ENCODE assay signal across 9 cellular contexts in genomic region chr1:153608742-153609584, GRCh38. TPM values are rescaled to one million over a fixed set of nuclear protein-coding genes. Genes with fewer than 3 reads are reported as not detected.
DNase-seq lines count a peak whose midpoint lies in the region; ATAC-seq, FAIRE-seq and TF ChIP-seq lines count a peak whose summit lies in the region.
"Had no signal": no experiment of that assay in that cellular context is flagged by ENCODE, and none has a peak within 500 bp of the region (broad histone marks: within the 10 kb centered on the region; RNA-seq: fewer than 3 reads in every experiment).

No MANE protein-coding gene starts in this region.

- 5% methylated on average over 16 of the region's 19 CpGs for WGBS in A549 (ENCODE audit: missing lambda C conversion rate)
- WGBS in liver, result 14% methylated on average over 19 of the region's 19 CpGs

- peak overlapping the region; percentile 61 to 94 for H3K9ac ChIP-seq in liver (ENCODE audit: low read depth in 1 of 2, low read length in 2 of 2)

- peak overlapping the region; percentile 96 for H3K4me2 ChIP-seq in A549

- TF ChIP-seq CTCF in A549 (IDR thresholded peaks at IDR 0.05) (no peak), liver (IDR thresholded peaks at IDR 0.05; ENCODE audit: low read depth, low read length, missing input control) (no peak)

- H3K9me3 Mint-ChIP-seq in activated T-cell treated with anti-CD3 and anti-CD28 coated beads, Interleukin-2, amount 50 U/mL, for 24 hours, result no peaks in the 10 kb centered on the region

- no peak overlapping the region for H3K27ac Mint-ChIP-seq in activated T-cell treated with anti-CD3 and anti-CD28 coated beads, Interleukin-2, amount 50 U/mL, for 24 hours

- H3K27me3 Mint-ChIP-seq in activated T-cell treated with anti-CD3 and anti-CD28 coated beads, Interleukin-2, amount 50 U/mL, for 24 hours, result no peaks in the 10 kb centered on the region

- H3K9me3 ChIP-seq in A549, result no peaks in the 10 kb centered on the region
- H3K9me3 ChIP-seq in liver (ENCODE audit: control insufficient read depth in 4 of 4, low read length in 3 of 4), result no peaks in the 10 kb centered on the region

- CTCF ChIA-PET in A549 (lab: Yijun Ruan, JAX), result interaction anchor here (1.3 to 7.9 kb wide), 5 partner anchors 18 to 98 kb away, joined by 3 to 57 read pairs (median 7); partner anchors contain the start of genes S100A1 and S100A13

- no peak; a peak in 1 of 5 replicates for TF ChIP-seq EP300 in A549 (IDR thresholded peaks at IDR 0.05)

- TF ChIP-seq POLR2A in A549 (IDR thresholded peaks at IDR 0.05; ENCODE audit: low read length), result peak; percentile 46; the same call in 1 of the 2 replicates

- H3K4me3 Mint-ChIP-seq in activated T-cell treated with anti-CD3 and anti-CD28 coated beads, Interleukin-2, amount 50 U/mL, for 24 hours, result no peak overlapping the region

- no peaks in the 10 kb centered on the region for H3K27me3 ChIP-seq in liver (ENCODE audit: control insufficient read depth in 4 of 4, insufficient read depth in 4 of 4, low read length in 3 of 4)

- TF ChIP-seq RAD21 in A549 (conservative IDR thresholded peaks at IDR 0.05 in 1 of 2, IDR thresholded peaks at IDR 0.05 in 1 of 2) (no peak; a peak in 1 of 5 replicates), liver (IDR thresholded peaks at IDR 0.05) (peak; percentile 17 to 52)

- H3K4me1 ChIP-seq in A549, result peaks cover 44% of the 10 kb centered on the region
- peaks cover 12 to 42% (median 31%) of the 10 kb centered on the region in 4 donors for H3K4me1 ChIP-seq in liver (ENCODE audit: control insufficient read depth in 4 of 4, insufficient read depth in 4 of 4, low read length in 3 of 4)

- no peaks in the 10 kb centered on the region for H3K4me1 Mint-ChIP-seq in activated T-cell treated with anti-CD3 and anti-CD28 coated beads, Interleukin-2, amount 50 U/mL, for 24 hours (ENCODE audit: low read depth)

- peaks cover 0 to 10% (median 5%) of the 10 kb centered on the region in 4 donors for H3K36me3 ChIP-seq in liver (ENCODE audit: control insufficient read depth in 4 of 4, insufficient read depth in 3 of 4, low read depth in 1 of 4, low read length in 3 of 4)

- POLR2A ChIA-PET in A549 (lab: Yijun Ruan, JAX), result interaction anchor here (0.6 to 4.7 kb wide), 5 partner anchors 18 to 67 kb away, joined by 3 to 39 read pairs (median 6); partner anchors contain the start of genes CHTOP and S100A13

- H3K27ac ChIP-seq in A549 (peak overlapping the region; percentile 91 to 96), liver (ENCODE audit: low read depth in 1 of 2, low read length in 2 of 2) (peak overlapping the region; percentile 94 to 99), temporal lobe (ENCODE audit: low read depth, low read length) (peak overlapping the region; percentile 89)

- FAIRE-seq in A549 (lab: Jason Lieb, UNC), result no peak

- ATAC-seq in A549, result peak; percentile 73 to 82
- no peak for ATAC-seq in HG03139 (IDR thresholded peaks at IDR 0.05; ENCODE audit: unreplicated experiment)

- H3K4me3 ChIP-seq in A549 (peak overlapping the region; percentile 45), liver (ENCODE audit: low read depth in 1 of 3, low read length in 3 of 3) (peak overlapping the region; percentile 21 to 62 (median 51))

- no peaks in the 10 kb centered on the region for H3K36me3 Mint-ChIP-seq in activated T-cell treated with anti-CD3 and anti-CD28 coated beads, Interleukin-2, amount 50 U/mL, for 24 hours (ENCODE audit: low read depth)

- DNase-seq in A549 (ENCODE audit: low read depth in 1 of 2, low spot score in 1 of 2) (peak; percentile 88 to 98), NCI-H460 (ENCODE audit: extremely low read depth, low read depth) (peak; percentile 95), dermis microvascular lymphatic vessel endothelial cell (ENCODE audit: low read depth in 2 of 2) (peak; percentile 98 to 99), NCI-H2171 treated with DMSO at 0.1 percent for 48 hours (lab: John Stamatoyannopoulos, UW) (no peak)
- no peak for DNase-seq in activated T-cell treated with anti-CD3 and anti-CD28 coated beads, Interleukin-2, amount 50 U/mL, for 24 hours
- DNase-seq: DND-41 had no signal

TF ChIP-seq in A549, 52 proteins besides CTCF, POLR2A, EP300 and RAD21 (continues in another document):
- TF ChIP-seq EHF (CRISPR knock-in tag; IDR thresholded peaks at IDR 0.05) (no peak), GATA3 (IDR thresholded peaks at IDR 0.05; ENCODE audit: borderline replicate concordance) (0 out of 2 replicates have a peak, but pooled peaks have one; percentile 13)

TF ChIP-seq in liver, 16 proteins besides CTCF, POLR2A, EP300 and RAD21 (continues in another document):
- TF ChIP-seq NR2F2 (IDR thresholded peaks at IDR 0.05), result no peak
- TF ChIP-seq HNF4A (conservative IDR thresholded peaks at IDR 0.05), result peak; percentile 91 to 94
- peak; percentile 89 for TF ChIP-seq YY1 (IDR thresholded peaks at IDR 0.05)
- TF ChIP-seq HNF4G (IDR thresholded peaks at IDR 0.05), result peak; percentile 84
- peak; percentile 73 for TF ChIP-seq TAF1 (conservative IDR thresholded peaks at IDR 0.05)

RNA-seq across cellular contexts. Expression of gene S100A16, which starts 4.0 kb away (rescaled TPM):
- polyA plus RNA-seq in A549 (2011; rRNA removed) (270 and 294 TPM in 2 replicates), A549 (2017; fragmentation: RNase III; extraction: RNeasy Plus Mini Kit Qiagen cat#74134 plus additional on column Dnase treatment) (259 to 298 TPM (median 290 TPM) in 3 replicates), liver (100 to 1,000 TPM; 110 to 142 TPM)
- polyA plus RNA-seq in A549 (2012; cell fraction: cytosol; rRNA removed), result 423 and 469 TPM in 2 replicates
- polyA plus RNA-seq in A549 (2012; cell fraction: nucleus; rRNA removed), result 222 and 228 TPM in 2 replicates
- polyA minus RNA-seq in A549 (2011; rRNA and poly(A)+ RNA removed), result 146 and 182 TPM in 2 replicates
- total RNA-seq in NCI-H460 (2014; rRNA removed; shearing (Covaris generic)), result 96.5 and 101 TPM in 2 replicates
- polyA plus RNA-seq in NCI-H460 (2014; cell fraction: nucleus; rRNA removed), result 19.5 and 31.7 TPM in 2 replicates
- total RNA-seq in dermis microvascular lymphatic vessel endothelial cell (429 and 594 TPM in 2 replicates), liver (10 to 100 TPM; 27.3 to 53.6 TPM), temporal lobe (12.8 TPM)

RNA-seq across cellular contexts. Expression of gene S100A14, which starts 7.2 kb away (rescaled TPM):
- polyA plus RNA-seq in A549 (2011; rRNA removed) (0.21 and 0.65 TPM in 2 replicates), A549 (2017; fragmentation: RNase III; extraction: RNeasy Plus Mini Kit Qiagen cat#74134 plus additional on column Dnase treatment) (0.16 to 0.21 TPM (median 0.21 TPM) in 3 replicates), liver (1 to 10 TPM; 2.3 to 4.3 TPM)
- 0.16 TPM in 2 replicates for polyA plus RNA-seq in A549 (2012; cell fraction: cytosol; rRNA removed)
- 0.27 and 0.65 TPM in 2 replicates for polyA plus RNA-seq in A549 (2012; cell fraction: nucleus; rRNA removed)
- 0.34 TPM in 1 of 2 replicates, not detected in the other for polyA minus RNA-seq in A549 (2011; rRNA and poly(A)+ RNA removed)
- total RNA-seq in NCI-H460 (2014; rRNA removed; shearing (Covaris generic)), result not detected in 2 replicates
- not detected in 2 replicates for polyA plus RNA-seq in NCI-H460 (2014; cell fraction: nucleus; rRNA removed)
- total RNA-seq in dermis microvascular lymphatic vessel endothelial cell (0.13 and 0.51 TPM in 2 replicates), liver (1 to 10 TPM; 1.7 to 4.4 TPM), temporal lobe (0.25 TPM)

RNA-seq across cellular contexts. Expression of gene S100A13, which starts 18.3 kb away (rescaled TPM):
- 98.9 and 113 TPM in 2 replicates for polyA plus RNA-seq in A549 (2011; rRNA removed)
- polyA plus RNA-seq in A549 (2012; cell fraction: cytosol; rRNA removed), result 133 and 151 TPM in 2 replicates
- 59.8 and 69.0 TPM in 2 replicates for polyA plus RNA-seq in A549 (2012; cell fraction: nucleus; rRNA removed)
- polyA plus RNA-seq in A549 (2017; fragmentation: RNase III; extraction: RNeasy Plus Mini Kit Qiagen cat#74134 plus additional on column Dnase treatment), result 107 to 146 TPM (median 129 TPM) in 3 replicates
- polyA minus RNA-seq in A549 (2011; rRNA and poly(A)+ RNA removed), result 31.6 and 46.7 TPM in 2 replicates
- 74.4 and 99.7 TPM in 2 replicates for total RNA-seq in NCI-H460 (2014; rRNA removed; shearing (Covaris generic))
- polyA plus RNA-seq in NCI-H460 (2014; cell fraction: nucleus; rRNA removed), result 49.8 and 64.3 TPM in 2 replicates
- 124 and 129 TPM in 2 replicates for total RNA-seq in dermis microvascular lymphatic vessel endothelial cell
- total RNA-seq in liver, result 10 to 100 TPM in 1 of 2 donors, 1 to 10 TPM in 1; 5.3 to 10.8 TPM
- polyA plus RNA-seq in liver, result 10 to 100 TPM; 20.5 to 23.0 TPM
- total RNA-seq in temporal lobe, result 14.0 TPM

RNA-seq across cellular contexts. Expression of gene S100A1, which starts 19.3 kb away (rescaled TPM):
- 0.52 and 0.59 TPM in 2 replicates for polyA plus RNA-seq in A549 (2011; rRNA removed)
- 1.1 and 1.4 TPM in 2 replicates for polyA plus RNA-seq in A549 (2012; cell fraction: cytosol; rRNA removed)
- 0.22 and 0.41 TPM in 2 replicates for polyA plus RNA-seq in A549 (2012; cell fraction: nucleus; rRNA removed)
- 0.67 to 0.97 TPM (median 0.88 TPM) in 3 replicates for polyA plus RNA-seq in A549 (2017; fragmentation: RNase III; extraction: RNeasy Plus Mini Kit Qiagen cat#74134 plus additional on column Dnase treatment)
- polyA minus RNA-seq in A549 (2011; rRNA and poly(A)+ RNA removed), result not detected in 2 replicates
- not detected in 2 replicates for total RNA-seq in NCI-H460 (2014; rRNA removed; shearing (Covaris generic))
- polyA plus RNA-seq in NCI-H460 (2014; cell fraction: nucleus; rRNA removed), result not detected in 2 replicates
- not detected in 2 replicates for total RNA-seq in dermis microvascular lymphatic vessel endothelial cell
- under 1 TPM; 0.33 TPM for total RNA-seq in liver
- under 1 TPM; 0.21 to 0.25 TPM for polyA plus RNA-seq in liver
- 2.2 TPM for total RNA-seq in temporal lobe

RNA-seq across cellular contexts. Expression of gene CHTOP, which starts 24.9 kb away (rescaled TPM):
- polyA plus RNA-seq in A549 (2011; rRNA removed), result 81.6 and 98.1 TPM in 2 replicates
- 59.1 and 75.5 TPM in 2 replicates for polyA plus RNA-seq in A549 (2012; cell fraction: cytosol; rRNA removed)
- polyA plus RNA-seq in A549 (2012; cell fraction: nucleus; rRNA removed), result 64.3 and 83.5 TPM in 2 replicates
- 76.1 to 87.8 TPM (median 79.2 TPM) in 3 replicates for polyA plus RNA-seq in A549 (2017; fragmentation: RNase III; extraction: RNeasy Plus Mini Kit Qiagen cat#74134 plus additional on column Dnase treatment)
- 45.5 and 48.5 TPM in 2 replicates for polyA minus RNA-seq in A549 (2011; rRNA and poly(A)+ RNA removed)
- total RNA-seq in NCI-H460 (2014; rRNA removed; shearing (Covaris generic)), result 82.8 and 101 TPM in 2 replicates
- polyA plus RNA-seq in NCI-H460 (2014; cell fraction: nucleus; rRNA removed), result 101 and 131 TPM in 2 replicates
- total RNA-seq in dermis microvascular lymphatic vessel endothelial cell, result 20.7 and 23.1 TPM in 2 replicates
- total RNA-seq in liver, result 10 to 100 TPM; 26.8 to 30.9 TPM
- polyA plus RNA-seq in liver, result 10 to 100 TPM; 16.4 to 21.9 TPM
- total RNA-seq in temporal lobe, result 61.2 TPM

Comparison
In these comparisons a context has a peak if more than half of its experiments do, and no peak if none do; other contexts are left out.
1. DNase-seq: peak in A549 (2 of 2), NCI-H460 (single experiment) and dermis microvascular lymphatic vessel endothelial cell (2 of 2); none in activated T-cell treated with anti-CD3 and anti-CD28 coated beads, Interleukin-2, amount 50 U/mL, for 24 hours (single experiment) and NCI-H2171 treated with DMSO at 0.1 percent for 48 hours (single experiment).
2. Peak in every context shown above with its lines, with median percentiles within 50 percentile points of each other: H3K27ac ChIP-seq.